ENCODE assay signal across 8 cellular contexts in the genomic region with DNA sequence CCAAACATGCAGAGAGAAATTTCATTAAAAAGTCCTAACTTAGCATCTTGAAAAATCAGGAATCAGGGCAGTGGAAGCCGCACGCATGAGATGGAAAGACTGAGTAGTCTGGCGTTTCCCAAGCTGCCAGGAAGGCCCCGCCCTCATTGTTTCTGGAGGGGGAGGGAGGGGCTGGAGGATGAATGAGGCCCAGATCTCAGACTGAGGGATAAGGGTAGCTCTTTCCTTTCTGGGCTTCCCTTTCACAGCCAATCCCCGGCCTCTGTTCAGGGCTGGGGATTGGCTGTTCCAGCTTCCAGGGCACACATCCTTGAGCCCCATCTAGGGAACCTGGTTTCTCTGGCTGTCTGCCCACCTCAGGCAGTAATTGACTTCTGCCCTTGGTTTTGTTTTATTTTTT. TPM values are rescaled to one million over a fixed set of nuclear protein-coding genes. Genes with fewer than 3 reads are reported as not detected.
DNase-seq lines count a peak whose midpoint lies in the region; ATAC-seq and FAIRE-seq lines count a peak whose summit lies in the region.

No MANE protein-coding gene starts in this region.

- FAIRE-seq in endometrium (lab: Jason Lieb, UNC) = peak; percentile 67

- no peak for ATAC-seq in HG03135 (IDR thresholded peaks at IDR 0.05; ENCODE audit: unreplicated experiment)
- ATAC-seq in GM21825 (IDR thresholded peaks at IDR 0.05; ENCODE audit: unreplicated experiment) = no peak
- ATAC-seq in HG03442 (IDR thresholded peaks at IDR 0.05; ENCODE audit: unreplicated experiment) = no peak

- peak; percentile 95 for DNase-seq in EH (ENCODE audit: low read depth)
- DNase-seq in NCI-H510A (lab: John Stamatoyannopoulos, UW) = peak; percentile 52
- peak; percentile 59 for DNase-seq in mucosa of gallbladder (ENCODE audit: low spot score)
- DNase-seq in stimulated activated CD4-positive, alpha-beta T cell treated with anti-CD3 and anti-CD28 coated beads, Interleukin-4, amount 100 ng/mL, for 1 hour = no peak

RNA-seq across cellular contexts. Expression of a gene that starts 7.3 kb away (rescaled TPM):
- total RNA-seq in mucosa of gallbladder = 91.3 TPM

RNA-seq across cellular contexts. Expression of a gene that starts 13.7 kb away (rescaled TPM):
- 11.2 TPM for total RNA-seq in mucosa of gallbladder

RNA-seq across cellular contexts. Expression of a gene that starts 17.2 kb away (rescaled TPM):
- 59.4 TPM for total RNA-seq in mucosa of gallbladder
